20 cellular contexts compared by ENCODE assay signal in genomic region chr4:55255171-55255570, GRCh38.
DNase-seq lines count a peak whose midpoint lies in the region; ATAC-seq and TF ChIP-seq lines count a peak whose summit lies in the region.
"Had no signal": no experiment of that assay in that cellular context is flagged by ENCODE, and none has a peak within 500 bp of the region (broad histone marks: within the 10 kb centered on the region; RNA-seq: fewer than 3 reads in every experiment).

No MANE protein-coding gene starts in this region.

- no peak overlapping the region for H3K4ac ChIP-seq in mesendoderm (ENCODE audit: low read depth, low read length)

- H3K23ac ChIP-seq in mesendoderm (ENCODE audit: low read length) = no peak overlapping the region

- H3K4me3 ChIP-seq in cardiac fibroblast (replicated peaks in 1 of 2; ENCODE audit: low read depth in 2 of 2, low read length in 2 of 2) (no peak overlapping the region), mesendoderm (ENCODE audit: low read length) (no peak overlapping the region), dorsolateral prefrontal cortex (no peak overlapping the region)
- H3K4me3 ChIP-seq: A549, PC-9, SJSA1 had no signal

- no peak overlapping the region for H3K27ac ChIP-seq in mesendoderm (ENCODE audit: low read depth, low read length)
- no peak overlapping the region for H3K27ac ChIP-seq in dorsolateral prefrontal cortex
- H3K27ac ChIP-seq: A549, PC-9, SJSA1 had no signal

- intact Hi-C loops in dorsolateral prefrontal cortex (cut with DNase I) = no loop called here

- no peaks in the 10 kb centered on the region for H3K27me3 ChIP-seq in mesendoderm (ENCODE audit: insufficient read depth, low read length, poor library complexity)
- H3K27me3 ChIP-seq in dorsolateral prefrontal cortex = peaks cover 0 to 5% (median 0%) of the 10 kb centered on the region in 45 donors
- H3K27me3 ChIP-seq: SJSA1 had no signal

- no peak overlapping the region for H3K56ac ChIP-seq in mesendoderm (ENCODE audit: low read length)

- no peak for ATAC-seq in GM21737 (IDR thresholded peaks at IDR 0.05; ENCODE audit: unreplicated experiment)
- no peak for ATAC-seq in HG03457 (IDR thresholded peaks at IDR 0.05; ENCODE audit: unreplicated experiment)
- ATAC-seq: A549; HCT116; stimulated activated effector memory CD8-positive, alpha-beta T cell treated with anti-CD3 and anti-CD28 coated beads, Interleukin-12 subunit alpha, Interleukin-12 subunit beta, amount 100 ng/mL, for 72 hours had no signal

- no peak for TF ChIP-seq CTCF in cardiac fibroblast (IDR thresholded peaks at IDR 0.05; ENCODE audit: low read depth, low read length)
- no peak for TF ChIP-seq CTCF in dorsolateral prefrontal cortex (IDR thresholded peaks at IDR 0.05 in 54 of 56, conservative IDR thresholded peaks at IDR 0.05 in 2 of 56; ENCODE audit: low read depth in 1 of 56, partially characterized antibody in 56 of 56)

- no peak overlapping the region for H2BK120ac ChIP-seq in mesendoderm (ENCODE audit: low read depth, low read length)

- no peaks in the 10 kb centered on the region for H3K79me1 ChIP-seq in mesendoderm (ENCODE audit: low read length)

- H3K9ac ChIP-seq in mesendoderm (ENCODE audit: low read length) = no peak overlapping the region

- no peaks in the 10 kb centered on the region for H3K36me3 ChIP-seq in mesendoderm (ENCODE audit: control insufficient read depth, insufficient read depth, low read length)
- H3K36me3 ChIP-seq: SJSA1 had no signal

- peak; percentile 28 for DNase-seq in AG08396 (ENCODE audit: low spot score)
- DNase-seq in HS-27A (ENCODE audit: low read depth) = peak; percentile 70
- peak; percentile 40 to 73 for DNase-seq in cardiac fibroblast (ENCODE audit: low read depth in 2 of 2)
- peak; percentile 80 for DNase-seq in mesendoderm
- DNase-seq in cerebellar cortex (ENCODE audit: low spot score) = no peak
- DNase-seq in dorsolateral prefrontal cortex = no peak
- DNase-seq: activated CD8-positive, alpha-beta memory T cell treated with anti-CD3 and anti-CD28 coated beads for 24 hours; activated naive CD8-positive, alpha-beta T cell treated with anti-CD3 and anti-CD28 coated beads, Interleukin-2, amount 10 ng/mL, durations not matched to agents 7 days and 5 days; CD4-positive, alpha-beta memory T cell; effector memory CD4-positive, alpha-beta T cell; left cardiac atrium; NCI-H1436 treated with DMSO at 0.1 percent for 48 hours; NCI-H82; PC-9 had no signal

- no peak overlapping the region for H4K5ac ChIP-seq in mesendoderm (ENCODE audit: low read length)

- no peak overlapping the region for H4K8ac ChIP-seq in mesendoderm (ENCODE audit: low read depth, low read length)

- no peaks in the 10 kb centered on the region for H3K79me2 ChIP-seq in mesendoderm (ENCODE audit: control insufficient read depth, insufficient read depth, low read length)

- no peak overlapping the region for H2BK15ac ChIP-seq in mesendoderm (replicated peaks; ENCODE audit: low read depth)

- no CpG with 5 or more reads among the region's 1 CpG for WGBS in mesendoderm (ENCODE audit: extremely low coverage, insufficient coverage, low lambda C conversion rate)

- H3K18ac ChIP-seq in mesendoderm (ENCODE audit: low read length) = peak overlapping the region; percentile 56

- H2AK5ac ChIP-seq in mesendoderm (ENCODE audit: low read length) = no peak overlapping the region

- peaks cover 9% of the 10 kb centered on the region for H3K4me1 ChIP-seq in mesendoderm (ENCODE audit: control insufficient read depth, low read depth, low read length)
- H3K4me1 ChIP-seq: A549, SJSA1 had no signal

- no peak overlapping the region for H3K4me2 ChIP-seq in mesendoderm (ENCODE audit: low read length)
- H3K4me2 ChIP-seq: A549, PC-9 had no signal

- no peak overlapping the region for H2BK5ac ChIP-seq in mesendoderm (ENCODE audit: low read length)

Comparison
In these comparisons a context has a peak if more than half of its experiments do, and no peak if none do; other contexts are left out.
1. DNase-seq: peak in AG08396 (single experiment), HS-27A (single experiment), cardiac fibroblast (2 of 2) and mesendoderm (single experiment); none in cerebellar cortex (single experiment) and dorsolateral prefrontal cortex (0 of 10).